8 cellular contexts compared by ENCODE assay signal in genomic region chr1:147892731-147893214, GRCh38. TPM values are rescaled to one million over a fixed set of nuclear protein-coding genes. Genes with fewer than 3 reads are reported as not detected.
DNase-seq lines count a peak whose midpoint lies in the region; ATAC-seq and TF ChIP-seq lines count a peak whose summit lies in the region.

No MANE protein-coding gene starts in this region.

- H3K4me3 ChIP-seq in CD8-positive, alpha-beta memory T cell (ENCODE audit: low read length), result no peak overlapping the region
- H3K4me3 ChIP-seq in GM23248 (no peak overlapping the region), heart left ventricle (no peak overlapping the region), retinal pigment epithelial cell (ENCODE audit: low read length) (no peak overlapping the region)

- H3K36me3 Mint-ChIP-seq in CD8-positive, alpha-beta memory T cell, result no peaks in the 10 kb centered on the region
- no peaks in the 10 kb centered on the region for H3K36me3 Mint-ChIP-seq in activated naive CD8-positive, alpha-beta T cell treated with anti-CD3 and anti-CD28 coated beads for 36 hours

- TF ChIP-seq CTCF in heart left ventricle (IDR thresholded peaks at IDR 0.05) (peak; percentile 90 to 99 (median 93)), retinal pigment epithelial cell (conservative IDR thresholded peaks at IDR 0.05; ENCODE audit: low read depth, low read length) (peak; percentile 97)

- no peaks in the 10 kb centered on the region for H3K27me3 ChIP-seq in CD8-positive, alpha-beta memory T cell (ENCODE audit: insufficient read depth, low read length, poor library complexity, severe bottlenecking)
- H3K27me3 ChIP-seq in GM23248 (replicated peaks; ENCODE audit: insufficient read depth), result no peaks in the 10 kb centered on the region
- H3K27me3 ChIP-seq in heart left ventricle, result peaks cover 0 to 6% (median 0%) of the 10 kb centered on the region in 9 donors

- no peak overlapping the region for H3K9ac ChIP-seq in GM23248

- no peaks in the 10 kb centered on the region for H3K36me3 ChIP-seq in CD8-positive, alpha-beta memory T cell (ENCODE audit: insufficient read depth, low read length)
- H3K36me3 ChIP-seq in GM23248 (ENCODE audit: low read depth), result no peaks in the 10 kb centered on the region
- no peaks in the 10 kb centered on the region for H3K36me3 ChIP-seq in heart left ventricle

- no peaks in the 10 kb centered on the region for H3K9me2 ChIP-seq in GM23248 (ENCODE audit: insufficient read depth)

- H3K79me2 ChIP-seq in GM23248 (ENCODE audit: insufficient read depth), result no peaks in the 10 kb centered on the region

- H3K4me3 Mint-ChIP-seq in CD8-positive, alpha-beta memory T cell, result no peak overlapping the region
- no peak overlapping the region for H3K4me3 Mint-ChIP-seq in activated naive CD8-positive, alpha-beta T cell treated with anti-CD3 and anti-CD28 coated beads for 36 hours

- peak in 3 of 5 donors; percentile 10 to 52 (median 25) for DNase-seq in CD8-positive, alpha-beta memory T cell
- DNase-seq in GM23248 (peak; percentile 71), NCI-H460 (ENCODE audit: extremely low read depth, low read depth) (peak; percentile 71), heart left ventricle (peak in 2 of 5 donors; percentile 18 to 32), retinal pigment epithelial cell (ENCODE audit: low read depth) (no peak)
- peak; percentile 13 for DNase-seq in activated naive CD8-positive, alpha-beta T cell treated with anti-CD3 and anti-CD28 coated beads for 36 hours
- DNase-seq in activated CD4-positive, CD25-positive, alpha-beta regulatory T cell (lab: John Stamatoyannopoulos, UW), result no peak

- no peak for TF ChIP-seq POLR2A in heart left ventricle (IDR thresholded peaks at IDR 0.05)

- peaks cover 0 to 4% (median 3%) of the 10 kb centered on the region in 3 donors for H3K4me1 Mint-ChIP-seq in CD8-positive, alpha-beta memory T cell
- H3K4me1 Mint-ChIP-seq in activated naive CD8-positive, alpha-beta T cell treated with anti-CD3 and anti-CD28 coated beads for 36 hours, result peaks cover 5% of the 10 kb centered on the region

- H4K20me1 ChIP-seq in GM23248 (ENCODE audit: insufficient read depth), result no peaks in the 10 kb centered on the region

- POLR2A ChIA-PET in CD8-positive, alpha-beta memory T cell (lab: Charles Lee), result no interaction called here

- no peaks in the 10 kb centered on the region for H3F3A ChIP-seq in GM23248 (ENCODE audit: insufficient read depth)

- no peak overlapping the region for H3K27ac Mint-ChIP-seq in CD8-positive, alpha-beta memory T cell
- H3K27ac Mint-ChIP-seq in activated naive CD8-positive, alpha-beta T cell treated with anti-CD3 and anti-CD28 coated beads for 36 hours, result no peak overlapping the region

- no peaks in the 10 kb centered on the region for H3K9me3 Mint-ChIP-seq in CD8-positive, alpha-beta memory T cell
- H3K9me3 Mint-ChIP-seq in activated naive CD8-positive, alpha-beta T cell treated with anti-CD3 and anti-CD28 coated beads for 36 hours, result no peaks in the 10 kb centered on the region

- no peaks in the 10 kb centered on the region for H3K9me3 ChIP-seq in CD8-positive, alpha-beta memory T cell (ENCODE audit: low read length)
- H3K9me3 ChIP-seq in GM23248 (ENCODE audit: low read depth), result no peaks in the 10 kb centered on the region
- H3K9me3 ChIP-seq in heart left ventricle, result no peaks in the 10 kb centered on the region

- no peak overlapping the region for H3K4me2 ChIP-seq in GM23248 (ENCODE audit: unreplicated experiment)

- H2AFZ ChIP-seq in GM23248, result peak overlapping the region; percentile 60

- in situ Hi-C loops in GM23248 (cut with MboI), result loop anchor here (25.0 kb wide), 1 partner anchor 380 kb away; no protein-coding TSS in a partner anchor

- no peak overlapping the region for H3K27ac ChIP-seq in CD8-positive, alpha-beta memory T cell (ENCODE audit: low read depth, low read length)
- H3K27ac ChIP-seq in GM23248, result no peak overlapping the region
- peak overlapping the region in 1 of 12 donors; percentile 13 for H3K27ac ChIP-seq in heart left ventricle

- peaks cover 5 to 13% of the 10 kb centered on the region in 2 donors for H3K27me3 Mint-ChIP-seq in CD8-positive, alpha-beta memory T cell
- H3K27me3 Mint-ChIP-seq in activated naive CD8-positive, alpha-beta T cell treated with anti-CD3 and anti-CD28 coated beads for 36 hours, result no peaks in the 10 kb centered on the region

- H3K4me1 ChIP-seq in CD8-positive, alpha-beta memory T cell (ENCODE audit: insufficient read depth, low read length), result no peaks in the 10 kb centered on the region
- no peaks in the 10 kb centered on the region for H3K4me1 ChIP-seq in GM23248 (ENCODE audit: insufficient read depth)
- peaks cover 0 to 37% (median 5%) of the 10 kb centered on the region in 12 donors for H3K4me1 ChIP-seq in heart left ventricle

- ATAC-seq in heart left ventricle (peak in 2 of 4 donors; percentile 43 to 56), HG03469 (IDR thresholded peaks at IDR 0.05; ENCODE audit: unreplicated experiment) (no peak)

- intact Hi-C loops in heart left ventricle (cut with DNase I), result loop anchor here (1.0 to 10.0 kb wide), 13 partner anchors 168 to 620 kb away; no protein-coding TSS in a partner anchor

- CTCF ChIA-PET in CD8-positive, alpha-beta memory T cell (lab: Charles Lee), result interaction anchor here (0.6 to 2.5 kb wide), 22 partner anchors 9 to 619 kb away, joined by 3 to 15 read pairs (median 5); partner anchors contain the start of genes ACP6 and GJA8

- WGBS in GM23248 (ENCODE audit: low coverage in 1 of 2, low lambda C conversion rate in 2 of 2, missing lambda C conversion rate in 2 of 2), 2 experiments, result 0 to 5% methylated on average over 1 of the region's 1 CpG
- 0 to 8% (median 5%) methylated on average over 1 of the region's 1 CpG for WGBS in heart left ventricle, 4 donors

RNA-seq across cellular contexts. Expression of gene GJA8, which starts 9.8 kb away (rescaled TPM):
- total RNA-seq in CD8-positive, alpha-beta memory T cell, result not detected
- not detected for polyA plus RNA-seq in CD8-positive, alpha-beta memory T cell
- total RNA-seq in GM23248 (2014; rRNA removed; shearing (Covaris generic)), result not detected in 2 replicates
- polyA plus RNA-seq in GM23248 (2016; fragmentation: Nextera tagmentation; extraction: Ambion mirVana), result not detected in 2 replicates
- not detected in 2 replicates for total RNA-seq in NCI-H460 (2014; rRNA removed; shearing (Covaris generic))
- polyA plus RNA-seq in NCI-H460 (2014; cell fraction: nucleus; rRNA removed), result not detected in 2 replicates
- total RNA-seq in activated naive CD8-positive, alpha-beta T cell treated with anti-CD3 and anti-CD28 coated beads for 36 hours, result not detected
- not detected for total RNA-seq in heart left ventricle
- polyA plus RNA-seq in heart left ventricle, result not detected

RNA-seq across cellular contexts. Expression of gene GPR89B, which starts 35.4 kb away (rescaled TPM):
- total RNA-seq in CD8-positive, alpha-beta memory T cell, result 10 to 100 TPM; 16.3 to 17.7 TPM
- 17.8 TPM for polyA plus RNA-seq in CD8-positive, alpha-beta memory T cell
- 18.7 and 20.8 TPM in 2 replicates for total RNA-seq in GM23248 (2014; rRNA removed; shearing (Covaris generic))
- polyA plus RNA-seq in GM23248 (2016; fragmentation: Nextera tagmentation; extraction: Ambion mirVana), result 13.3 and 14.4 TPM in 2 replicates
- total RNA-seq in NCI-H460 (2014; rRNA removed; shearing (Covaris generic)), result 27.0 and 29.1 TPM in 2 replicates
- polyA plus RNA-seq in NCI-H460 (2014; cell fraction: nucleus; rRNA removed), result 49.6 and 62.3 TPM in 2 replicates
- total RNA-seq in activated naive CD8-positive, alpha-beta T cell treated with anti-CD3 and anti-CD28 coated beads for 36 hours, result 10 to 100 TPM; 16.7 to 18.2 TPM
- 1 to 10 TPM; 4.0 to 9.8 (median 5.7) TPM for total RNA-seq in heart left ventricle
- 10 to 100 TPM in 1 of 2 donors, 1 to 10 TPM in 1; 4.5 to 11.7 TPM for polyA plus RNA-seq in heart left ventricle

Comparison
In these comparisons a context has a peak if more than half of its experiments do, and no peak if none do; other contexts are left out.
1. DNase-seq: peak in CD8-positive, alpha-beta memory T cell (3 of 5), GM23248 (single experiment), NCI-H460 (single experiment) and activated naive CD8-positive, alpha-beta T cell treated with anti-CD3 and anti-CD28 coated beads for 36 hours (single experiment); none in retinal pigment epithelial cell (single experiment) and activated CD4-positive, CD25-positive, alpha-beta regulatory T cell (0 of 4).